ENCODE assay signal across 11 cellular contexts in genomic region chr3:13850161-13850945, GRCh38. TPM values are rescaled to one million over a fixed set of nuclear protein-coding genes. Genes with fewer than 3 reads are reported as not detected.
DNase-seq lines count a peak whose midpoint lies in the region; ATAC-seq, FAIRE-seq and TF ChIP-seq lines count a peak whose summit lies in the region.
"Had no signal": no experiment of that assay in that cellular context is flagged by ENCODE, and none has a peak within 500 bp of the region (broad histone marks: within the 10 kb centered on the region; RNA-seq: fewer than 3 reads in every experiment).

No MANE protein-coding gene starts in this region.

- H3K27me3 ChIP-seq in pancreas = no peaks in the 10 kb centered on the region

- DNase-seq in EH (ENCODE audit: low read depth) (peak; percentile 62), M059J (ENCODE audit: low read depth) (peak; percentile 90), pancreas (peak in 1 of 6 donors; percentile 33), medulla oblongata (ENCODE audit: extremely low spot score) (no peak), frontal cortex (ENCODE audit: low spot score in 2 of 2) (no peak)
- DNase-seq: NCI-H446 had no signal

- intact Hi-C loops in pancreas (cut with DNase I) = no loop called here

- TF ChIP-seq CTCF in pancreas (IDR thresholded peaks at IDR 0.05) = no peak

- ATAC-seq in esophagus mucosa (peak; percentile 92), pancreas (peak; percentile 35 to 74 (median 57)), GM21825 (IDR thresholded peaks at IDR 0.05; ENCODE audit: unreplicated experiment) (no peak), HG02571 (IDR thresholded peaks at IDR 0.05; ENCODE audit: unreplicated experiment) (no peak)

- no peaks in the 10 kb centered on the region for H3K36me3 ChIP-seq in pancreas

- 44 to 47% methylated on average over 21 of the region's 21 CpGs for WGBS in pancreas, 2 donors

- H3K27ac ChIP-seq in pancreas = no peak overlapping the region
- H3K27ac ChIP-seq: SK-N-MC had no signal

- no peaks in the 10 kb centered on the region for H3K9me3 ChIP-seq in pancreas

- H3K4me1 ChIP-seq in pancreas = no peaks in the 10 kb centered on the region

- FAIRE-seq in pancreas (lab: Jason Lieb, UNC) (no peak), frontal cortex (lab: Jason Lieb, UNC) (no peak)

- no peak overlapping the region for H3K4me3 ChIP-seq in pancreas
- H3K4me3 ChIP-seq: SK-N-MC had no signal

RNA-seq across cellular contexts. Expression of gene WNT7A, which starts 29.5 kb away (rescaled TPM):
- total RNA-seq in M059J (2014; rRNA removed; shearing (Covaris generic)) = 0.10 and 0.15 TPM in 2 replicates
- total RNA-seq in esophagus mucosa (0.16 TPM), pancreas (under 1 TPM in 5 of 6 donors, not detected in 1; 0.09 to 0.31 (median 0.09) TPM), frontal cortex (15.1 TPM)
- under 1 TPM; 0.04 to 0.12 TPM for polyA plus RNA-seq in pancreas
- polyA plus RNA-seq: CD14-positive monocyte had no signal

Comparison
In these comparisons a context has a peak if more than half of its experiments do, and no peak if none do; other contexts are left out.
1. DNase-seq: peak in EH (single experiment) and M059J (single experiment); none in medulla oblongata (single experiment) and frontal cortex (0 of 2).
2. ATAC-seq: peak in esophagus mucosa (single experiment) and pancreas (4 of 4); none in GM21825 (single experiment) and HG02571 (single experiment).
3. RNA of gene WNT7A, which starts 29.5 kb away (total RNA-seq): 15.1 TPM in frontal cortex (single experiment); 0.16 TPM in esophagus mucosa (single experiment), 0.10 to 0.15 TPM in M059J and 0.09 to 0.31 TPM in pancreas; every median in the first group is over 10 times any median in the second.